8 cellular contexts compared by ENCODE assay signal in genomic region chr10:3740157-3740871, GRCh38. TPM values are rescaled to one million over a fixed set of nuclear protein-coding genes. Genes with fewer than 3 reads are reported as not detected.
DNase-seq lines count a peak whose midpoint lies in the region; ATAC-seq and TF ChIP-seq lines count a peak whose summit lies in the region.

No MANE protein-coding gene starts in this region.

- POLR2A ChIA-PET in activated CD4-positive, alpha-beta T cell treated with anti-CD3 and anti-CD28 coated beads, Interleukin-2, amount 10 ng/mL, durations not matched to agents 7 days and 5 days (lab: Charles Lee) = interaction anchor here (0.6 kb wide), 1 partner anchor 161 kb away, joined by 5 read pairs; no protein-coding TSS in a partner anchor
- POLR2A ChIA-PET in activated B cell treated with CpG ODN at 0.5 μM for 24 hours (lab: Charles Lee) = interaction anchor here (1.2 to 1.8 kb wide), 3 partner anchors 17 to 44 kb away, joined by 3 to 13 read pairs (median 10); partner anchors contain the start of gene KLF6

- H3K56ac ChIP-seq in mesendoderm (ENCODE audit: low read length) = no peak overlapping the region

- peak; percentile 75 for ATAC-seq in HG03039 (IDR thresholded peaks at IDR 0.05; ENCODE audit: unreplicated experiment)
- peak; percentile 42 for ATAC-seq in activated B cell treated with CpG ODN at 0.5 μM for 24 hours (ENCODE audit: low read depth)

- no peak overlapping the region for H4K5ac ChIP-seq in mesendoderm (ENCODE audit: low read length)

- H3K36me3 Mint-ChIP-seq in activated CD4-positive, alpha-beta T cell treated with anti-CD3 and anti-CD28 coated beads, Interleukin-2, amount 10 ng/mL, durations not matched to agents 7 days and 5 days (ENCODE audit: low read depth) = peaks cover 2% of the 10 kb centered on the region
- no peaks in the 10 kb centered on the region for H3K36me3 Mint-ChIP-seq in activated B cell treated with CpG ODN at 0.5 μM for 24 hours (ENCODE audit: low read depth)

- H3K9ac ChIP-seq in mesendoderm (ENCODE audit: low read length) = no peak overlapping the region

- intact Hi-C loops in activated B cell treated with CpG ODN at 0.5 μM for 24 hours (cut with micrococcal nuclease) = no loop called here
- intact Hi-C loops in vagina (cut with DNase I) = no loop called here

- H3K79me1 ChIP-seq in mesendoderm (ENCODE audit: low read length) = no peaks in the 10 kb centered on the region

- H2BK5ac ChIP-seq in mesendoderm (ENCODE audit: low read length) = peak overlapping the region; percentile 5

- no peak overlapping the region for H3K4me2 ChIP-seq in mesendoderm (ENCODE audit: low read length)

- H3K4me1 ChIP-seq in mesendoderm (ENCODE audit: control insufficient read depth, low read depth, low read length) (no peaks in the 10 kb centered on the region), vagina (no peaks in the 10 kb centered on the region)
- H3K4me1 ChIP-seq in effector memory CD4-positive, alpha-beta T cell (ENCODE audit: control insufficient read depth, insufficient read depth, low read length, poor library complexity, severe bottlenecking) = no peaks in the 10 kb centered on the region

- no peak overlapping the region for H3K4me3 Mint-ChIP-seq in activated CD4-positive, alpha-beta T cell treated with anti-CD3 and anti-CD28 coated beads, Interleukin-2, amount 10 ng/mL, durations not matched to agents 7 days and 5 days
- no peak overlapping the region for H3K4me3 Mint-ChIP-seq in activated B cell treated with CpG ODN at 0.5 μM for 24 hours

- no peak for TF ChIP-seq POLR2A in vagina (IDR thresholded peaks at IDR 0.05)

- CTCF ChIA-PET in activated CD4-positive, alpha-beta T cell treated with anti-CD3 and anti-CD28 coated beads, Interleukin-2, amount 10 ng/mL, durations not matched to agents 7 days and 5 days (lab: Charles Lee) = interaction anchor here (0.6 to 1.6 kb wide), 9 partner anchors 11 to 748 kb away, joined by 3 to 5 read pairs (median 3); no protein-coding TSS in a partner anchor
- CTCF ChIA-PET in activated B cell treated with CpG ODN at 0.5 μM for 24 hours (lab: Charles Lee) = no interaction called here

- H3K36me3 ChIP-seq in mesendoderm (ENCODE audit: control insufficient read depth, insufficient read depth, low read length) = no peaks in the 10 kb centered on the region
- H3K36me3 ChIP-seq in effector memory CD4-positive, alpha-beta T cell (ENCODE audit: control insufficient read depth, insufficient read depth, low read length) = no peaks in the 10 kb centered on the region
- no peaks in the 10 kb centered on the region for H3K36me3 ChIP-seq in vagina

- H3K27me3 ChIP-seq in mesendoderm (ENCODE audit: insufficient read depth, low read length, poor library complexity) (no peaks in the 10 kb centered on the region), vagina (no peaks in the 10 kb centered on the region)
- H3K27me3 ChIP-seq in effector memory CD4-positive, alpha-beta T cell (replicated peaks; ENCODE audit: control insufficient read depth, insufficient read depth, low read length, poor library complexity, severe bottlenecking) = no peaks in the 10 kb centered on the region

- TF ChIP-seq CTCF in activated B cell treated with CpG ODN at 0.5 μM for 24 hours (IDR thresholded peaks at IDR 0.05) = no peak
- no peak for TF ChIP-seq CTCF in vagina (IDR thresholded peaks at IDR 0.05)

- peak; percentile 4 for DNase-seq in activated CD4-positive, alpha-beta T cell treated with anti-CD3 and anti-CD28 coated beads, Interleukin-2, amount 10 ng/mL, durations not matched to agents 7 days and 5 days
- DNase-seq in activated CD4-positive, alpha-beta T cell treated with anti-CD3 and anti-CD28 coated beads for 4 hours = no peak
- DNase-seq in activated B cell treated with CpG ODN at 0.5 μM for 24 hours (no peak), mesendoderm (peak; percentile 89), vagina (ENCODE audit: extremely low spot score in 2 of 2) (no peak), C1 segment of cervical spinal cord (lab: John Stamatoyannopoulos, UW) (no peak)
- no peak for DNase-seq in effector memory CD4-positive, alpha-beta T cell

- peaks cover 2% of the 10 kb centered on the region for H3K27me3 Mint-ChIP-seq in activated CD4-positive, alpha-beta T cell treated with anti-CD3 and anti-CD28 coated beads, Interleukin-2, amount 10 ng/mL, durations not matched to agents 7 days and 5 days
- no peaks in the 10 kb centered on the region for H3K27me3 Mint-ChIP-seq in activated B cell treated with CpG ODN at 0.5 μM for 24 hours

- peak overlapping the region; percentile 12 for H3K27ac ChIP-seq in mesendoderm (ENCODE audit: low read depth, low read length)
- no peak overlapping the region for H3K27ac ChIP-seq in effector memory CD4-positive, alpha-beta T cell (ENCODE audit: insufficient read depth, low read length, poor library complexity, severe bottlenecking)
- no peak overlapping the region for H3K27ac ChIP-seq in vagina

- no peak overlapping the region for H3K18ac ChIP-seq in mesendoderm (ENCODE audit: low read length)

- no peak overlapping the region for H2AK5ac ChIP-seq in mesendoderm (ENCODE audit: low read length)

- no peaks in the 10 kb centered on the region for H3K9me3 Mint-ChIP-seq in activated CD4-positive, alpha-beta T cell treated with anti-CD3 and anti-CD28 coated beads, Interleukin-2, amount 10 ng/mL, durations not matched to agents 7 days and 5 days
- H3K9me3 Mint-ChIP-seq in activated B cell treated with CpG ODN at 0.5 μM for 24 hours = no peaks in the 10 kb centered on the region

- no peaks in the 10 kb centered on the region for H3K79me2 ChIP-seq in mesendoderm (ENCODE audit: control insufficient read depth, insufficient read depth, low read length)

- peak overlapping the region; percentile 47 for H3K27ac Mint-ChIP-seq in activated CD4-positive, alpha-beta T cell treated with anti-CD3 and anti-CD28 coated beads, Interleukin-2, amount 10 ng/mL, durations not matched to agents 7 days and 5 days
- H3K27ac Mint-ChIP-seq in activated B cell treated with CpG ODN at 0.5 μM for 24 hours = no peak overlapping the region

- H4K8ac ChIP-seq in mesendoderm (ENCODE audit: low read depth, low read length) = no peak overlapping the region

- no peaks in the 10 kb centered on the region for H3K9me3 ChIP-seq in effector memory CD4-positive, alpha-beta T cell (ENCODE audit: control insufficient read depth, low read length)
- H3K9me3 ChIP-seq in vagina = no peaks in the 10 kb centered on the region

- H2BK15ac ChIP-seq in mesendoderm (replicated peaks; ENCODE audit: low read depth) = no peak overlapping the region

- H3K23ac ChIP-seq in mesendoderm (ENCODE audit: low read length) = no peak overlapping the region

- H3K4ac ChIP-seq in mesendoderm (ENCODE audit: low read depth, low read length) = peak overlapping the region; percentile 70

- WGBS in mesendoderm (ENCODE audit: extremely low coverage, insufficient coverage, low lambda C conversion rate) = no CpG with 5 or more reads among the region's 5 CpGs

- H3K4me3 ChIP-seq in mesendoderm (ENCODE audit: low read length) (no peak overlapping the region), vagina (no peak overlapping the region)
- no peak overlapping the region for H3K4me3 ChIP-seq in effector memory CD4-positive, alpha-beta T cell (ENCODE audit: insufficient read depth, low read depth, low read length, poor library complexity, severe bottlenecking)

- peaks cover 25% of the 10 kb centered on the region for H3K4me1 Mint-ChIP-seq in activated CD4-positive, alpha-beta T cell treated with anti-CD3 and anti-CD28 coated beads, Interleukin-2, amount 10 ng/mL, durations not matched to agents 7 days and 5 days
- H3K4me1 Mint-ChIP-seq in activated B cell treated with CpG ODN at 0.5 μM for 24 hours = peaks cover 14% of the 10 kb centered on the region

- no peak overlapping the region for H2BK120ac ChIP-seq in mesendoderm (ENCODE audit: low read depth, low read length)

RNA-seq across cellular contexts. Expression of gene KLF6, which starts 44.7 kb away (rescaled TPM):
- total RNA-seq in activated CD4-positive, alpha-beta T cell treated with anti-CD3 and anti-CD28 coated beads, Interleukin-2, amount 10 ng/mL, durations not matched to agents 7 days and 5 days = 100 to 1,000 TPM; 155 to 167 TPM
- total RNA-seq in activated B cell treated with CpG ODN at 0.5 μM for 24 hours (134 and 151 TPM in 2 replicates), vagina (145 TPM)
- 36.1 TPM for polyA plus RNA-seq in mesendoderm (2013, experiment 1 of 2)
- 35.3 TPM for polyA plus RNA-seq in mesendoderm (2013, experiment 2 of 2)

Comparison
In these comparisons a context has a peak if more than half of its experiments do, and no peak if none do; other contexts are left out.
1. DNase-seq: peak in activated CD4-positive, alpha-beta T cell treated with anti-CD3 and anti-CD28 coated beads, Interleukin-2, amount 10 ng/mL, durations not matched to agents 7 days and 5 days (single experiment) and mesendoderm (single experiment); none in activated CD4-positive, alpha-beta T cell treated with anti-CD3 and anti-CD28 coated beads for 4 hours (0 of 2), activated B cell treated with CpG ODN at 0.5 μM for 24 hours (single experiment), effector memory CD4-positive, alpha-beta T cell (0 of 3), vagina (0 of 2) and C1 segment of cervical spinal cord (0 of 14).